In the genomic region with DNA sequence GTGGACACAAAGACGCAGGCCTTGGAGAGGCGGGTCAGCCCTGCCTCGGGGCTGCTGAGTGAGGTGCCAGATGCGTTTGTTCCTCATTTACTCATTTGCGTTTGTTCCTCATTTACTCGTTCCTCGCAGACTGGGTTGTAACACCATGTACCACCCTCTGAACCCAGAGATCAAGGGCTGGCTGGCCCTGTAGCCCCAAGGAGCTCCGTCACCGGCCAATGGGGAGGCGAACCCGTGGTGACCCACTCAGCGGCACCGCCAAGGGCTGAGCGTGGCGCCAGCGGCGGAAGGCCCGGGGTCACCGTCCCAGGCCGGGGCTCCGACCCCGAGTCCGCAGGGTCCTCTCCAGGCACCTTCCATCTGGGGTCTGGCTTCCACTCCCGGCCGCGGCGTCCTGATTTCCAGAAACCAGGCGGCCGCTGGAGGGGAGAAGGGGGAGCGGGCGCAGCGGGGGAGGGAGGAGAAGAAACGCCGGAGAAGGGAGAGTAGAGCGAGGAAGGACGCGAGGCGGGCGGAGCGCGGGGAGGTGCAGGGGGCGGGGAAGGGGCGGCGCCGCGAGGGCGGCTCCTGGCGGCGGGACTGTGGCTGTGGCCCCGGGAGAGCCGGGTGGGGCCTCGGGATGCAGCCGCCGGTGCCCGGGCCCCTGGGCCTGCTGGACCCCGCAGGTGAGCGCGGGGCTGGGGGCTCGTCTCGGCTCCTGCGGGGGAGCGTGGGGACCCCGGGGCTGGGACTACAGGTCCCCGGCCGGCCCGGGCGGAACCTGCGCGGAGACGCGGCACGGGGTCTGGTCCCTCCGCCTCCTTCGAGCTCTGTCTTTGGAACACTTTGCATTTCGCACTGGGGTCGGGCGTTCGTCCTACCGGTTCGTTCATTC, we compare ENCODE assay signal across 7 cellular contexts. TPM values are rescaled to one million over a fixed set of nuclear protein-coding genes. Genes with fewer than 3 reads are reported as not detected.
A peak's percentile ranks its signal among the peaks of the same experiment; 100 is the strongest.
DNase-seq lines count a peak whose midpoint lies in the region; ATAC-seq lines count a peak whose summit lies in the region.

TMEM255B (plus strand) TSS at position 576 of the 874 bp plus-strand sequence; CDS start at position 620, 44 bp downstream.

- H3K36me3 ChIP-seq in effector memory CD4-positive, alpha-beta T cell (ENCODE audit: control insufficient read depth, insufficient read depth, low read length): no peaks in the 10 kb centered on the region

- peaks cover 17% of the 10 kb centered on the region for H3K27me3 ChIP-seq in effector memory CD4-positive, alpha-beta T cell (replicated peaks; ENCODE audit: control insufficient read depth, insufficient read depth, low read length, poor library complexity, severe bottlenecking)

- H3K4me3 ChIP-seq in effector memory CD4-positive, alpha-beta T cell (ENCODE audit: insufficient read depth, low read depth, low read length, poor library complexity, severe bottlenecking): peak within 1 kb of the TSS; percentile 62

- H3K4me1 ChIP-seq in effector memory CD4-positive, alpha-beta T cell (ENCODE audit: control insufficient read depth, insufficient read depth, low read length, poor library complexity, severe bottlenecking): peaks cover 11% of the 10 kb centered on the region

- H3K9me3 ChIP-seq in effector memory CD4-positive, alpha-beta T cell (ENCODE audit: control insufficient read depth, low read length): no peaks in the 10 kb centered on the region

- ATAC-seq in GM18867 (IDR thresholded peaks at IDR 0.05; ENCODE audit: unreplicated experiment) (peak; percentile 87), HG03139 (IDR thresholded peaks at IDR 0.05; ENCODE audit: unreplicated experiment) (peak; percentile 90)

- DNase-seq in NCI-H774 (lab: John Stamatoyannopoulos, UW) (peak; percentile 90), lung microvascular endothelial cell (ENCODE audit: low read depth in 2 of 2) (peak; percentile 73 to 76)
- peak; percentile 37 to 48 for DNase-seq in activated CD8-positive, alpha-beta memory T cell treated with anti-CD3 and anti-CD28 coated beads for 4 hours (ENCODE audit: low read depth in 2 of 2)
- peak; percentile 44 to 56 (median 54) for DNase-seq in effector memory CD4-positive, alpha-beta T cell
- peak; percentile 54 to 69 (median 65) for DNase-seq in stimulated activated CD4-positive, alpha-beta T cell treated with anti-CD3 and anti-CD28 coated beads, TNF-alpha, amount 100 ng/mL, for 4 hours (ENCODE audit: low read depth in 3 of 3)

- no peak within 1 kb of the TSS for H3K27ac ChIP-seq in effector memory CD4-positive, alpha-beta T cell (ENCODE audit: insufficient read depth, low read length, poor library complexity, severe bottlenecking)

RNA-seq across cellular contexts. Expression of gene TMEM255B, which starts in this region (rescaled TPM):
- 42.7 and 55.8 TPM in 2 replicates for total RNA-seq in lung microvascular endothelial cell
